In genomic region chr11:47056261-47056915, GRCh38 we compare ENCODE assay signal across 16 cellular contexts.
DNase-seq lines count a peak whose midpoint lies in the region; ATAC-seq and TF ChIP-seq lines count a peak whose summit lies in the region.
"Had no signal": no experiment of that assay in that cellular context is flagged by ENCODE, and none has a peak within 500 bp of the region (broad histone marks: within the 10 kb centered on the region; RNA-seq: fewer than 3 reads in every experiment).

No MANE protein-coding gene starts in this region.

- H3K9me3 ChIP-seq in A673 (ENCODE audit: low read depth, low read length, poor library complexity, severe bottlenecking) = peaks cover 8% of the 10 kb centered on the region
- H3K9me3 ChIP-seq: sigmoid colon, uterus had no signal

- peaks cover 8% of the 10 kb centered on the region for H3K36me3 ChIP-seq in A673 (ENCODE audit: insufficient read depth, low read length, poor library complexity, severe bottlenecking)
- H3K36me3 ChIP-seq: sigmoid colon, uterus had no signal

- no peak overlapping the region for H3K4me3 Mint-ChIP-seq in WTC11
- H3K4me3 Mint-ChIP-seq: B cell had no signal

- BruUV-seq in A673 (replicated peaks; lab: Mats Ljungman, UMichigan) = no TSS peak

- CTCF ChIA-PET in A673 (lab: Charles Lee) = interaction anchor here (0.6 kb wide), 1 partner anchor 137 kb away, joined by 6 read pairs; no protein-coding TSS in a partner anchor
- CTCF ChIA-PET in WTC11 (lab: Charles Lee) = interaction anchor here (0.5 to 3.7 kb wide), 3 partner anchors 20 to 140 kb away, joined by 4 to 16 read pairs (median 5); no protein-coding TSS in a partner anchor

- H3K27ac Mint-ChIP-seq in WTC11 = peak overlapping the region; percentile 29
- H3K27ac Mint-ChIP-seq: B cell had no signal

- peak; percentile 66 for DNase-seq in A673 (ENCODE audit: low spot score)
- peak; percentile 33 for DNase-seq in HFF-Myc (ENCODE audit: extremely low read depth, low read depth)
- no peak for DNase-seq in WTC11 (ENCODE audit: low spot score)
- DNase-seq in foreskin melanocyte = peak; percentile 74
- DNase-seq in NCI-H2081 (lab: John Stamatoyannopoulos, UW) = no peak
- no peak for DNase-seq in DMS79 treated with DMSO at 0.1 percent for 48 hours (lab: John Stamatoyannopoulos, UW)
- DNase-seq: activated T-cell treated with anti-CD3 and anti-CD28 coated beads for 4 hours; central memory CD4-positive, alpha-beta T cell; hypothalamus; NCI-H2081 treated with DMSO at 0.1 percent for 48 hours; sigmoid colon; uterus had no signal

- peaks cover 11% of the 10 kb centered on the region for H3K36me3 Mint-ChIP-seq in WTC11

- POLR2A ChIA-PET in A673 (lab: Charles Lee; ENCODE audit: low non-redundant PET) (no interaction called here), WTC11 (lab: Charles Lee) (interaction anchor here (0.6 kb wide), 1 partner anchor 143 kb away, joined by 3 read pairs; no protein-coding TSS in a partner anchor)

- H3K27me3 ChIP-seq in A673 (replicated peaks; ENCODE audit: insufficient read depth, low read depth, low read length, poor library complexity) = no peaks in the 10 kb centered on the region
- H3K27me3 ChIP-seq: sigmoid colon, uterus had no signal

- peaks cover 28% of the 10 kb centered on the region for H3K4me1 ChIP-seq in A673 (ENCODE audit: insufficient read depth, low read length, poor library complexity, severe bottlenecking)
- H3K4me1 ChIP-seq: uterus had no signal

- H3K4me3 ChIP-seq in A673 (ENCODE audit: low read depth, low read length, poor library complexity, severe bottlenecking) (no peak overlapping the region), HFF-Myc (replicated peaks; ENCODE audit: low read depth, low read length) (no peak overlapping the region)
- H3K4me3 ChIP-seq: sigmoid colon, uterus had no signal

- intact Hi-C loops in A673 (cut with micrococcal nuclease; ENCODE audit: unreplicated experiment) = no loop called here

- no peak overlapping the region for H3K27ac ChIP-seq in A673 (ENCODE audit: low read depth, low read length, poor library complexity, severe bottlenecking)
- H3K27ac ChIP-seq: sigmoid colon had no signal

- H3K27me3 Mint-ChIP-seq in WTC11 (ENCODE audit: low read depth) = no peaks in the 10 kb centered on the region
- H3K27me3 Mint-ChIP-seq: B cell had no signal

- H3K9me3 Mint-ChIP-seq in WTC11 = peaks cover 3% of the 10 kb centered on the region

- no peak for ATAC-seq in WTC11
- ATAC-seq in GM19452 (IDR thresholded peaks at IDR 0.05; ENCODE audit: unreplicated experiment) = no peak
- no peak for ATAC-seq in GM21367 (IDR thresholded peaks at IDR 0.05; ENCODE audit: unreplicated experiment)
- ATAC-seq: Panc1 had no signal

- TF ChIP-seq CTCF in A673 (conservative IDR thresholded peaks at IDR 0.05; ENCODE audit: low read depth, low read length) (no peak), HFF-Myc (IDR thresholded peaks at IDR 0.05; ENCODE audit: low read depth, low read length, missing control alignments) (no peak), WTC11 (IDR thresholded peaks at IDR 0.05) (no peak)

- H3K4me1 Mint-ChIP-seq in WTC11 = peaks cover 32% of the 10 kb centered on the region
- H3K4me1 Mint-ChIP-seq: B cell had no signal

TF ChIP-seq in WTC11, 78 proteins besides CTCF, POLR2A, EP300 and RAD21:
- TF ChIP-seq RORB (CRISPR knock-in tag; IDR thresholded peaks at IDR 0.05) (no peak), AFF4 (CRISPR knock-in tag; IDR thresholded peaks at IDR 0.05; ENCODE audit: borderline replicate concordance) (no peak), ZNF396 (CRISPR knock-in tag; IDR thresholded peaks at IDR 0.05; ENCODE audit: borderline replicate concordance) (no peak), GTF2I (CRISPR knock-in tag; conservative IDR thresholded peaks at IDR 0.05) (no peak), ETV6 (CRISPR knock-in tag; IDR thresholded peaks at IDR 0.05) (no peak), RELA (CRISPR knock-in tag; IDR thresholded peaks at IDR 0.05; ENCODE audit: borderline replicate concordance) (no peak), ZNF423 (CRISPR knock-in tag; IDR thresholded peaks at IDR 0.05) (no peak), NFATC4 (CRISPR knock-in tag; IDR thresholded peaks at IDR 0.05) (no peak), SOX15 (CRISPR knock-in tag; IDR thresholded peaks at IDR 0.05) (no peak), TCF7 (CRISPR knock-in tag; IDR thresholded peaks at IDR 0.05; ENCODE audit: low read depth) (no peak), ZNF263 (CRISPR knock-in tag; IDR thresholded peaks at IDR 0.05; ENCODE audit: low read depth) (no peak)
- TF ChIP-seq, protein P1, sequence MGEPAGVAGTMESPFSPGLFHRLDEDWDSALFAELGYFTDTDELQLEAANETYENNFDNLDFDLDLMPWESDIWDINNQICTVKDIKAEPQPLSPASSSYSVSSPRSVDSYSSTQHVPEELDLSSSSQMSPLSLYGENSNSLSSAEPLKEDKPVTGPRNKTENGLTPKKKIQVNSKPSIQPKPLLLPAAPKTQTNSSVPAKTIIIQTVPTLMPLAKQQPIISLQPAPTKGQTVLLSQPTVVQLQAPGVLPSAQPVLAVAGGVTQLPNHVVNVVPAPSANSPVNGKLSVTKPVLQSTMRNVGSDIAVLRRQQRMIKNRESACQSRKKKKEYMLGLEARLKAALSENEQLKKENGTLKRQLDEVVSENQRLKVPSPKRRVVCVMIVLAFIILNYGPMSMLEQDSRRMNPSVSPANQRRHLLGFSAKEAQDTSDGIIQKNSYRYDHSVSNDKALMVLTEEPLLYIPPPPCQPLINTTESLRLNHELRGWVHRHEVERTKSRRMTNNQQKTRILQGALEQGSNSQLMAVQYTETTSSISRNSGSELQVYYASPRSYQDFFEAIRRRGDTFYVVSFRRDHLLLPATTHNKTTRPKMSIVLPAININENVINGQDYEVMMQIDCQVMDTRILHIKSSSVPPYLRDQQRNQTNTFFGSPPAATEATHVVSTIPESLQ (CRISPR knock-in tag; IDR thresholded peaks at IDR 0.05) = no peak
- TF ChIP-seq, protein P2, sequence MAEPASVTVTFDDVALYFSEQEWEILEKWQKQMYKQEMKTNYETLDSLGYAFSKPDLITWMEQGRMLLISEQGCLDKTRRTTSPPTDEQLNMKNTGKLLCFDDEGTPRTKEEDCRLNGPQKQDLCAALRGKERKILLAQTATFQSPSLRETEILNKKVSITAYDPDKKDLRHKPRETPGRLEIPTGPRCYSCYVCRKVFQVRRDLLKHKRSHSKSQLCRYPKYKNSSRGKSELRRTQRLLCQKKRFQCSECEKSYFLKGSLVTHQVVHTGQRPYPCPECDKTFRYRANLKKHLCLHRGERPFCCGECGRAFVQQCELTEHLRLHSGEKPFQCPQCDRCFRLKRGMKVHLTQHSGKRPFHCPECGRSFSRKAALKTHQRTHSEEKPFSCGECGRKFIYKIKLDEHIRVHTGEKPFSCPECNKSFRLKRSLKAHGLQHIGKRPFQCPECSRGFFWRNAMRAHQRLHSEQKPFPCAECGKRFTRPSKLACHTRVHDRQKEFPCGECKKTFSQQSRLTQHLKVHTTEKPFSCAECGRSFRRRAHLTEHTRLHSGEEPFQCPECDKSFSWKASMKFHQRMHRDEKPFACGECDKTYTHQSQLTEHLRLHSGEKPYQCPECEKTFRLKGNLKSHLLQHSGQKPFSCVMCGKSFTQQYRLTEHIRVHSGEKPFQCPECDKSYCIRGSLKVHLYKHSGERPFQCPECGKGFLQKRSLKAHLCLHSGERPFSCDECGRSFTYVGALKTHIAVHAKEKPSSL (CRISPR knock-in tag; conservative IDR thresholded peaks at IDR 0.05) = no peak
- TF ChIP-seq, protein P3, sequence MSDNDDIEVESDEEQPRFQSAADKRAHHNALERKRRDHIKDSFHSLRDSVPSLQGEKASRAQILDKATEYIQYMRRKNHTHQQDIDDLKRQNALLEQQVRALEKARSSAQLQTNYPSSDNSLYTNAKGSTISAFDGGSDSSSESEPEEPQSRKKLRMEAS (CRISPR knock-in tag; IDR thresholded peaks at IDR 0.05) = no peak
- TF ChIP-seq, protein P4, sequence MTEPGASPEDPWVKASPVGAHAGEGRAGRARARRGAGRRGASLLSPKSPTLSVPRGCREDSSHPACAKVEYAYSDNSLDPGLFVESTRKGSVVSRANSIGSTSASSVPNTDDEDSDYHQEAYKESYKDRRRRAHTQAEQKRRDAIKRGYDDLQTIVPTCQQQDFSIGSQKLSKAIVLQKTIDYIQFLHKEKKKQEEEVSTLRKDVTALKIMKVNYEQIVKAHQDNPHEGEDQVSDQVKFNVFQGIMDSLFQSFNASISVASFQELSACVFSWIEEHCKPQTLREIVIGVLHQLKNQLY (CRISPR knock-in tag; IDR thresholded peaks at IDR 0.05) = no peak

Comparison
In these comparisons a context has a peak if more than half of its experiments do, and no peak if none do; other contexts are left out.
1. DNase-seq: peak in A673 (single experiment), HFF-Myc (single experiment) and foreskin melanocyte (single experiment); none in WTC11 (single experiment), NCI-H2081 (0 of 2) and DMS79 treated with DMSO at 0.1 percent for 48 hours (single experiment).